In genomic region chr9:37333288-37333687, GRCh38 we compare ENCODE assay signal across 23 cellular contexts.
DNase-seq lines count a peak whose midpoint lies in the region; ATAC-seq, FAIRE-seq and TF ChIP-seq lines count a peak whose summit lies in the region.
"Had no signal": no experiment of that assay in that cellular context is flagged by ENCODE, and none has a peak within 500 bp of the region (broad histone marks: within the 10 kb centered on the region; RNA-seq: fewer than 3 reads in every experiment).

No MANE protein-coding gene starts in this region.

- peaks cover 14% of the 10 kb centered on the region for H3K4me1 ChIP-seq in cardiac muscle cell (ENCODE audit: low read depth)
- no peaks in the 10 kb centered on the region for H3K4me1 ChIP-seq in right cardiac atrium (ENCODE audit: control insufficient read depth, insufficient read depth, low read length)
- peaks cover 98% of the 10 kb centered on the region for H3K4me1 ChIP-seq in OCI-LY7 (ENCODE audit: insufficient read depth, low read length, poor library complexity, severe bottlenecking)
- H3K4me1 ChIP-seq: tibial artery had no signal

- H3K9me3 Mint-ChIP-seq in chondrocyte (ENCODE audit: low read depth) = no peaks in the 10 kb centered on the region
- no peaks in the 10 kb centered on the region for H3K9me3 Mint-ChIP-seq in activated naive CD8-positive, alpha-beta T cell treated with anti-CD3 and anti-CD28 coated beads, Interleukin-2, amount 50 U/mL, for 24 hours
- H3K9me3 Mint-ChIP-seq: activated CD8-positive, alpha-beta T cell treated with anti-CD3 and anti-CD28 coated beads for 36 hours; activated naive CD4-positive, alpha-beta T cell treated with anti-CD3 and anti-CD28 coated beads, Interleukin-2, amount 50 U/mL, for 24 hours; activated T-cell treated with anti-CD3 and anti-CD28 coated beads, Interleukin-2, amount 50 U/mL, for 4 hours; brain; natural killer cell treated with Interleukin-12 subunit alpha and Interleukin-12 subunit beta and Interleukin-15 and Interleukin-18, amount 100 ng/mL, for 72 hours; stimulated activated naive B cell treated with anti-CD40 and anti-IgM and Interleukin-4, amounts not matched to agents 10 μg/mL and 1 μg/mL and 100 μg/mL, for 72 hours had no signal

- no peaks in the 10 kb centered on the region for H3K4me1 Mint-ChIP-seq in chondrocyte (ENCODE audit: low read depth)
- peaks cover 6% of the 10 kb centered on the region for H3K4me1 Mint-ChIP-seq in activated naive CD8-positive, alpha-beta T cell treated with anti-CD3 and anti-CD28 coated beads, Interleukin-2, amount 50 U/mL, for 24 hours
- H3K4me1 Mint-ChIP-seq: activated naive CD4-positive, alpha-beta T cell treated with anti-CD3 and anti-CD28 coated beads, Interleukin-2, amount 50 U/mL, for 24 hours had no signal

- POLR2A ChIA-PET in OCI-LY7 (lab: Charles Lee) = interaction anchor here (2.2 kb wide), 1 partner anchor 38 kb away, joined by 9 read pairs; no protein-coding TSS in a partner anchor

- no peaks in the 10 kb centered on the region for H3K36me3 Mint-ChIP-seq in chondrocyte (ENCODE audit: low read depth)
- no peaks in the 10 kb centered on the region for H3K36me3 Mint-ChIP-seq in activated naive CD8-positive, alpha-beta T cell treated with anti-CD3 and anti-CD28 coated beads, Interleukin-2, amount 50 U/mL, for 24 hours (ENCODE audit: low read depth)
- H3K36me3 Mint-ChIP-seq: activated naive CD4-positive, alpha-beta T cell treated with anti-CD3 and anti-CD28 coated beads, Interleukin-2, amount 50 U/mL, for 24 hours; brain; natural killer cell treated with Interleukin-12 subunit alpha and Interleukin-12 subunit beta and Interleukin-15 and Interleukin-18, amount 100 ng/mL, for 72 hours had no signal

- H3K36me3 ChIP-seq in cardiac muscle cell (no peaks in the 10 kb centered on the region), OCI-LY7 (ENCODE audit: insufficient read depth, low read length) (peaks cover 3% of the 10 kb centered on the region; the same call in 1 of the 2 replicates)
- H3K36me3 ChIP-seq: tibial artery had no signal

- peaks cover 94% of the 10 kb centered on the region for H3K79me2 ChIP-seq in OCI-LY7 (ENCODE audit: insufficient read depth, low read depth, low read length)

- H3K4me2 ChIP-seq in OCI-LY7 (ENCODE audit: low read length) = peak overlapping the region; percentile 76
- H3K4me2 ChIP-seq: PC-9 had no signal

- no peaks in the 10 kb centered on the region for H3K9me2 ChIP-seq in OCI-LY7 (ENCODE audit: insufficient read depth, low read length)

- H4K20me1 ChIP-seq in OCI-LY7 (ENCODE audit: insufficient read depth, low read length) = no peaks in the 10 kb centered on the region

- CTCF ChIA-PET in OCI-LY7 (lab: Charles Lee; ENCODE audit: unreplicated experiment) = no interaction called here

- no TSS peak for BruUV-seq in OCI-LY7 (replicated peaks; lab: Mats Ljungman, UMichigan)

- H3K9me3 ChIP-seq in cardiac muscle cell (ENCODE audit: low read depth) (no peaks in the 10 kb centered on the region), right cardiac atrium (ENCODE audit: control insufficient read depth, low read length) (no peaks in the 10 kb centered on the region), OCI-LY7 (ENCODE audit: low read length) (no peaks in the 10 kb centered on the region)
- H3K9me3 ChIP-seq: tibial artery had no signal

- FAIRE-seq in frontal cortex (lab: Jason Lieb, UNC) = no peak

- no peak overlapping the region for H3K27ac Mint-ChIP-seq in chondrocyte (ENCODE audit: unreplicated experiment)
- H3K27ac Mint-ChIP-seq in activated naive CD8-positive, alpha-beta T cell treated with anti-CD3 and anti-CD28 coated beads, Interleukin-2, amount 50 U/mL, for 24 hours = no peak overlapping the region
- H3K27ac Mint-ChIP-seq: activated CD8-positive, alpha-beta T cell treated with anti-CD3 and anti-CD28 coated beads for 36 hours; activated naive CD4-positive, alpha-beta T cell treated with anti-CD3 and anti-CD28 coated beads, Interleukin-2, amount 50 U/mL, for 24 hours; brain; natural killer cell treated with Interleukin-12 subunit alpha and Interleukin-12 subunit beta and Interleukin-15 and Interleukin-18, amount 100 ng/mL, for 72 hours had no signal

- H3K4me3 Mint-ChIP-seq in chondrocyte (ENCODE audit: unreplicated experiment) = no peak overlapping the region
- no peak overlapping the region for H3K4me3 Mint-ChIP-seq in activated naive CD8-positive, alpha-beta T cell treated with anti-CD3 and anti-CD28 coated beads, Interleukin-2, amount 50 U/mL, for 24 hours
- H3K4me3 Mint-ChIP-seq: activated CD8-positive, alpha-beta T cell treated with anti-CD3 and anti-CD28 coated beads for 36 hours; activated naive CD4-positive, alpha-beta T cell treated with anti-CD3 and anti-CD28 coated beads, Interleukin-2, amount 50 U/mL, for 24 hours; activated T-cell treated with anti-CD3 and anti-CD28 coated beads, Interleukin-2, amount 50 U/mL, for 4 hours; brain; natural killer cell treated with Interleukin-12 subunit alpha and Interleukin-12 subunit beta and Interleukin-15 and Interleukin-18, amount 100 ng/mL, for 72 hours; stimulated activated naive B cell treated with anti-CD40 and anti-IgM and Interleukin-4, amounts not matched to agents 10 μg/mL and 1 μg/mL and 100 μg/mL, for 72 hours had no signal

- TF ChIP-seq CTCF in cardiac muscle cell (IDR thresholded peaks at IDR 0.05; ENCODE audit: low read depth, low read length) = peak; percentile 5
- peak; percentile 77 for TF ChIP-seq CTCF in OCI-LY7 (conservative IDR thresholded peaks at IDR 0.05; ENCODE audit: low read length)
- TF ChIP-seq CTCF in chondrocyte (IDR thresholded peaks at IDR 0.05) = peak; percentile 24
- no peak for TF ChIP-seq CTCF in omental fat pad (IDR thresholded peaks at IDR 0.05)

- intact Hi-C loops in right cardiac atrium (cut with DNase I) = no loop called here
- intact Hi-C loops in OCI-LY7 (cut with micrococcal nuclease; ENCODE audit: unreplicated experiment) = no loop called here

- no peaks in the 10 kb centered on the region for H3K27me3 Mint-ChIP-seq in chondrocyte (ENCODE audit: low read depth)
- H3K27me3 Mint-ChIP-seq in activated naive CD8-positive, alpha-beta T cell treated with anti-CD3 and anti-CD28 coated beads, Interleukin-2, amount 50 U/mL, for 24 hours = no peaks in the 10 kb centered on the region
- H3K27me3 Mint-ChIP-seq: activated CD8-positive, alpha-beta T cell treated with anti-CD3 and anti-CD28 coated beads for 36 hours; activated naive CD4-positive, alpha-beta T cell treated with anti-CD3 and anti-CD28 coated beads, Interleukin-2, amount 50 U/mL, for 24 hours; brain; natural killer cell treated with Interleukin-12 subunit alpha and Interleukin-12 subunit beta and Interleukin-15 and Interleukin-18, amount 100 ng/mL, for 72 hours; stimulated activated naive B cell treated with anti-CD40 and anti-IgM and Interleukin-4, amounts not matched to agents 10 μg/mL and 1 μg/mL and 100 μg/mL, for 72 hours had no signal

- ATAC-seq in right cardiac atrium (no peak), omental fat pad (ENCODE audit: low FRiP score) (no peak)
- ATAC-seq in activated naive CD8-positive, alpha-beta T cell treated with anti-CD3 and anti-CD28 coated beads, Interleukin-2, amount 50 U/mL, for 24 hours = no peak
- ATAC-seq: activated CD8-positive, alpha-beta T cell treated with anti-CD3 and anti-CD28 coated beads for 36 hours; activated T-cell treated with anti-CD3 and anti-CD28 coated beads, Interleukin-2, amount 50 U/mL, for 4 hours; natural killer cell treated with Interleukin-12 subunit alpha and Interleukin-12 subunit beta and Interleukin-15 and Interleukin-18, amount 100 ng/mL, for 72 hours had no signal

- WGBS in right cardiac atrium = 62% methylated on average over 2 of the region's 2 CpGs

- H2AFZ ChIP-seq in OCI-LY7 (ENCODE audit: low read length) = no peak overlapping the region
- H2AFZ ChIP-seq: PC-9 had no signal

- H3K27ac ChIP-seq in cardiac muscle cell = no peak overlapping the region
- H3K27ac ChIP-seq in right cardiac atrium (ENCODE audit: low read length) = no peak overlapping the region
- peak overlapping the region; percentile 98 for H3K27ac ChIP-seq in OCI-LY7 (ENCODE audit: low read depth, low read length, poor library complexity, severe bottlenecking)
- H3K27ac ChIP-seq: PC-9, tibial artery had no signal

- H3K27me3 ChIP-seq in cardiac muscle cell = no peaks in the 10 kb centered on the region
- no peaks in the 10 kb centered on the region for H3K27me3 ChIP-seq in right cardiac atrium (ENCODE audit: control insufficient read depth, insufficient read depth)
- H3K27me3 ChIP-seq: tibial artery had no signal

- DNase-seq in cardiac muscle cell (ENCODE audit: low read depth in 1 of 2, low spot score in 1 of 2) = no peak
- no peak for DNase-seq in right cardiac atrium
- DNase-seq in OCI-LY7 (ENCODE audit: low spot score) = peak; percentile 41
- no peak for DNase-seq in chondrocyte (ENCODE audit: low spot score)
- DNase-seq in activated naive CD8-positive, alpha-beta T cell treated with anti-CD3 and anti-CD28 coated beads, Interleukin-2, amount 50 U/mL, for 24 hours = no peak
- no peak for DNase-seq in ureter (ENCODE audit: low spot score)
- no peak for DNase-seq in frontal cortex (ENCODE audit: low spot score in 2 of 2)
- no peak for DNase-seq in omental fat pad (ENCODE audit: low spot score)
- DNase-seq: 8988T; activated CD8-positive, alpha-beta T cell treated with anti-CD3 and anti-CD28 coated beads for 36 hours; activated T-cell treated with anti-CD3 and anti-CD28 coated beads, Interleukin-2, amount 50 U/mL, for 4 hours; dermis blood vessel endothelial cell; IMR-90; mammary epithelial cell; MV-4-11; NCI-H2081; NCI-H524; PC-9; stimulated activated naive B cell treated with anti-CD40 and anti-IgM and Interleukin-4, amounts not matched to agents 10 μg/mL and 1 μg/mL and 100 μg/mL, for 72 hours; tibial artery had no signal

- no peak overlapping the region for H3K4me3 ChIP-seq in cardiac muscle cell
- H3K4me3 ChIP-seq in right cardiac atrium (ENCODE audit: low read length) = no peak overlapping the region
- peak overlapping the region; percentile 34 for H3K4me3 ChIP-seq in OCI-LY7 (ENCODE audit: low read depth, low read length, poor library complexity, severe bottlenecking)
- H3K4me3 ChIP-seq: PC-9, tibial artery had no signal

Comparison
In these comparisons a context has a peak if more than half of its experiments do, and no peak if none do; other contexts are left out.
1. CTCF ChIP-seq: peak in cardiac muscle cell (single experiment), OCI-LY7 (single experiment) and chondrocyte (single experiment); none in omental fat pad (0 of 3).